Comparison of ENCODE assay signal across 8 cellular contexts in the genomic region with DNA sequence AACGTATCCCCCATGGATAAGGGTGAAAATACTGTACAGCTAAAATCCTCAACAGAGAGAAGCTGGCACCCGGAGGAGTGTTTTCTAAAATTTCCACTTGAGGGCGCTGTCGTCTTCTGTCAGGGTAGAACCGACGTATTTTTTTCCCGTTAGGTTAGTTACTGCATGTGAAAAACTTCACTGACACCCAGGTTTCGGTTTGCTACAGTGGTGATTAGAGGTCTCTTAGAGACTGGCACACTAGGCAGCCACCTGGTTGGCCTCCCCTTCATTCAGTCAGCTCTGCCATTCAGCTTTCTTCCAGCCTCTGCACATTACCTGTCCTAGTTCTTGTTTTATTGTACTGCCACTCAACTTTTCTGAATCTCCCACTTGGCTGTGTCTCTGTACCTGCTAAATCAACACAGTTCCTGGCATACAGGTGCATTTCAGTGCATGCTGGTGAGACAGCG. TPM values are rescaled to one million over a fixed set of nuclear protein-coding genes. Genes with fewer than 3 reads are reported as not detected.
DNase-seq lines count a peak whose midpoint lies in the region; ATAC-seq and TF ChIP-seq lines count a peak whose summit lies in the region.

No MANE protein-coding gene starts in this region.

- peaks cover 9 to 12% (median 11%) of the 10 kb centered on the region in 3 donors for H3K4me1 Mint-ChIP-seq in T-cell

- H3K36me3 ChIP-seq in Loucy (ENCODE audit: insufficient read depth, low read length): no peaks in the 10 kb centered on the region
- no peaks in the 10 kb centered on the region for H3K36me3 ChIP-seq in spleen

- peak overlapping the region; percentile 17 to 59 for H3K27ac Mint-ChIP-seq in T-cell

- H3K9ac ChIP-seq in Loucy (ENCODE audit: low read depth, low read length, poor library complexity, severe bottlenecking): no peak overlapping the region

- H3K9me2 ChIP-seq in Loucy (replicated peaks; ENCODE audit: low read depth, low read length): no peaks in the 10 kb centered on the region

- intact Hi-C loops in spleen (cut with DNase I; ENCODE audit: low total_unique reads): loop anchor here (2.0 to 5.0 kb wide), 2 partner anchors 195 to 299 kb away; no protein-coding TSS in a partner anchor

- H3F3A ChIP-seq in Loucy (ENCODE audit: low read depth): no peaks in the 10 kb centered on the region

- TF ChIP-seq POLR2A in spleen (IDR thresholded peaks at IDR 0.05): no peak

- no peaks in the 10 kb centered on the region for H3K9me3 ChIP-seq in Loucy (ENCODE audit: insufficient read depth, low read depth, low read length)
- no peaks in the 10 kb centered on the region for H3K9me3 ChIP-seq in spleen

- peak overlapping the region; percentile 10 for H3K4me3 ChIP-seq in Loucy (ENCODE audit: low read length, poor library complexity, severe bottlenecking)
- no peak overlapping the region for H3K4me3 ChIP-seq in spleen

- peak; percentile 15 to 70 (median 52) for DNase-seq in T-cell
- DNase-seq in amniotic epithelial cell (ENCODE audit: low read depth): peak; percentile 41
- DNase-seq in hepatic stellate cell (ENCODE audit: low spot score): peak; percentile 35
- no peak for DNase-seq in spleen
- DNase-seq in NCI-H774 (lab: John Stamatoyannopoulos, UW): no peak

- no peaks in the 10 kb centered on the region for H3K79me2 ChIP-seq in Loucy (ENCODE audit: insufficient read depth, low read length)

- H3K27ac ChIP-seq in C4-2B (peak overlapping the region; percentile 43), spleen (no peak overlapping the region)

- peak; percentile 86 for TF ChIP-seq CTCF in C4-2B (conservative IDR thresholded peaks at IDR 0.05)
- peak; percentile 84 for TF ChIP-seq CTCF in Loucy (conservative IDR thresholded peaks at IDR 0.05; ENCODE audit: low read length)
- TF ChIP-seq CTCF in spleen (IDR thresholded peaks at IDR 0.05 in 8 of 11, conservative IDR thresholded peaks at IDR 0.05 in 3 of 11): peak; percentile 22 to 79 (median 63)

- WGBS in spleen, 5 donors: 10 to 17% (median 13%) methylated on average over 9 of the region's 9 CpGs

- no peaks in the 10 kb centered on the region for H3K36me3 Mint-ChIP-seq in T-cell

- peaks cover 10 to 11% of the 10 kb centered on the region in 2 donors for H3K27me3 Mint-ChIP-seq in T-cell

- peak overlapping the region; percentile 36 for H3K4me2 ChIP-seq in Loucy (ENCODE audit: low read depth, low read length, poor library complexity, severe bottlenecking)

- no peaks in the 10 kb centered on the region for H3K9me3 Mint-ChIP-seq in T-cell

- no peaks in the 10 kb centered on the region for H4K20me1 ChIP-seq in Loucy (ENCODE audit: insufficient read depth, low read length, poor library complexity, severe bottlenecking)

- H3K4me3 Mint-ChIP-seq in T-cell: peak overlapping the region in 1 of 3 donors; percentile 27

- no peaks in the 10 kb centered on the region for H3K27me3 ChIP-seq in Loucy (ENCODE audit: insufficient read depth, low read length, poor library complexity, severe bottlenecking)
- peaks cover 0 to 23% (median 0%) of the 10 kb centered on the region in 7 donors for H3K27me3 ChIP-seq in spleen (replicated peaks in 1 of 7)

- peak overlapping the region; percentile 34 for H2AFZ ChIP-seq in Loucy (ENCODE audit: low read length)

- CTCF ChIA-PET in T-cell (lab: Charles Lee): interaction anchor here (0.6 to 2.1 kb wide), 12 partner anchors 15 to 311 kb away, joined by 3 to 18 read pairs (median 3); no protein-coding TSS in a partner anchor

- H3K4me1 ChIP-seq in Loucy (ENCODE audit: insufficient read depth, low read length, poor library complexity, severe bottlenecking) (no peaks in the 10 kb centered on the region), spleen (peaks cover 0 to 9% (median 0%) of the 10 kb centered on the region in 6 donors)

- peak; percentile 65 for ATAC-seq in GM19351 (IDR thresholded peaks at IDR 0.05; ENCODE audit: unreplicated experiment)
- peak; percentile 73 to 92 (median 85) for ATAC-seq in T-cell (replicated peaks in 1 of 4)

- POLR2A ChIA-PET in T-cell (lab: Charles Lee): no interaction called here

RNA-seq across cellular contexts. Expression of gene CCK, which starts 18.4 kb away (rescaled TPM):
- not detected for total RNA-seq in T-cell
- not detected for total RNA-seq in spleen
- not detected for polyA plus RNA-seq in spleen

Comparison
In these comparisons a context has a peak if more than half of its experiments do, and no peak if none do; other contexts are left out.
1. DNase-seq: peak in T-cell (34 of 34), amniotic epithelial cell (single experiment) and hepatic stellate cell (single experiment); none in spleen (single experiment) and NCI-H774 (single experiment).
2. Peak in every context shown above with its lines, with median percentiles within 50 percentile points of each other: CTCF ChIP-seq.